ENCODE assay signal across 8 cellular contexts in the genomic region with DNA sequence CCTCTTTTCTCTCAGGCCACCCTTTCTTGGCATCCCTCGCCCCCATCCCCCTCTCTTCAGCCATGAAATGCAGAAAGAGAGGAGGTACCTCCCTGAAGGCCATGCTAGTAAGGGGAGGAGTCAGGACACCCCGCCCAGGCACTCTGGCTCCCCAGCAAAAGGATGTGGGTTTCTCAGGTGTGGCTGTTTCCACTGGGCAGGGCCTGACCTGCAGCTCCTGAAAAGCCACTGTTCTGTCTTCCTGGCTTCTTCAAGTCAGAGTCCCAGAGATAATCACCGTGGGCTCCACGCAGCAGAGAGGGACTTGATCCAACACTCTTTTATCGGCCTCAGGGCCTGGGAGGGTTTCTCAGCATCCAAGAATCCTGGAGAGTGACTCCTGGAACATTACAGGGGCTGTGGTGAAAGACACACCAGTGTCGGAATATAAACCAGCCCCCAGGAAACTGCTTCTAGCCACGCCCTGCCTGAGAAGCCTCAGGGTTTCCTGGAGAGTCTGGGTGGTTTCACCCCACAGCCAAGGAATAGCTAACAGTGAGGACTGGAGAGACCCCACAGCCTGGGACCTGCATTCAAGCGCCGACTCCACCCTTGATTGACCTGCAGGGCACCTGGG. TPM values are rescaled to one million over a fixed set of nuclear protein-coding genes. Genes with fewer than 3 reads are reported as not detected.
DNase-seq lines count a peak whose midpoint lies in the region; TF ChIP-seq lines count a peak whose summit lies in the region.

No MANE protein-coding gene starts in this region.

- H3K27ac Mint-ChIP-seq in activated CD4-positive, alpha-beta memory T cell treated with anti-CD3 and anti-CD28 coated beads, Interleukin-2, amount 10 ng/mL, durations not matched to agents 7 days and 5 days = peak overlapping the region; percentile 92

- H3K36me3 Mint-ChIP-seq in activated CD4-positive, alpha-beta memory T cell treated with anti-CD3 and anti-CD28 coated beads, Interleukin-2, amount 10 ng/mL, durations not matched to agents 7 days and 5 days (ENCODE audit: low read depth) = peaks cover 17% of the 10 kb centered on the region

- H3K4me3 Mint-ChIP-seq in activated CD4-positive, alpha-beta memory T cell treated with anti-CD3 and anti-CD28 coated beads, Interleukin-2, amount 10 ng/mL, durations not matched to agents 7 days and 5 days = peak overlapping the region; percentile 68

- DNase-seq in M059J (ENCODE audit: low read depth) (peak; percentile 88), epithelial cell of esophagus (ENCODE audit: low read depth) (peak; percentile 36), AML-193 (lab: John Stamatoyannopoulos, UW) (no peak), NAMALWA (ENCODE audit: low spot score) (no peak), GOT3 (lab: John Stamatoyannopoulos, UW) (no peak), GM19238 (ENCODE audit: insufficient read length, low spot score) (no peak)
- DNase-seq in activated CD4-positive, alpha-beta memory T cell treated with anti-CD3 and anti-CD28 coated beads, Interleukin-2, amount 10 ng/mL, durations not matched to agents 7 days and 5 days = peak; percentile 92
- DNase-seq in stimulated activated CD8-positive, alpha-beta memory T cell treated with anti-CD3 and anti-CD28 coated beads, Interleukin-15, amount 100 ng/mL, for 48 hours (ENCODE audit: low read depth in 2 of 2) = peak; percentile 6 to 9

- H3K27me3 Mint-ChIP-seq in activated CD4-positive, alpha-beta memory T cell treated with anti-CD3 and anti-CD28 coated beads, Interleukin-2, amount 10 ng/mL, durations not matched to agents 7 days and 5 days = no peaks in the 10 kb centered on the region

- H3K9me3 Mint-ChIP-seq in activated CD4-positive, alpha-beta memory T cell treated with anti-CD3 and anti-CD28 coated beads, Interleukin-2, amount 10 ng/mL, durations not matched to agents 7 days and 5 days = peaks cover 12% of the 10 kb centered on the region

- POLR2A ChIA-PET in activated CD4-positive, alpha-beta memory T cell treated with anti-CD3 and anti-CD28 coated beads, Interleukin-2, amount 10 ng/mL, durations not matched to agents 7 days and 5 days (lab: Charles Lee) = interaction anchor here (0.6 to 1.8 kb wide), 16 partner anchors 9 to 1937 kb away, joined by 3 to 11 read pairs (median 4); partner anchors contain the start of gene TSPAN18

- no peak overlapping the region for H3K4me3 ChIP-seq in epithelial cell of esophagus (ENCODE audit: low read length)

- TF ChIP-seq CTCF in epithelial cell of esophagus (IDR thresholded peaks at IDR 0.05; ENCODE audit: insufficient read depth, low read depth, low read length, missing control alignments) = no peak

- H3K4me1 Mint-ChIP-seq in activated CD4-positive, alpha-beta memory T cell treated with anti-CD3 and anti-CD28 coated beads, Interleukin-2, amount 10 ng/mL, durations not matched to agents 7 days and 5 days = peaks cover 56% of the 10 kb centered on the region

- CTCF ChIA-PET in activated CD4-positive, alpha-beta memory T cell treated with anti-CD3 and anti-CD28 coated beads, Interleukin-2, amount 10 ng/mL, durations not matched to agents 7 days and 5 days (lab: Charles Lee) = interaction anchor here (1.0 to 2.3 kb wide), 2 partner anchors 95 to 132 kb away, joined by 3 to 6 read pairs; no protein-coding TSS in a partner anchor

RNA-seq across cellular contexts. Expression of gene TSPAN18, which starts 45.7 kb away (rescaled TPM):
- 1.1 and 2.5 TPM in 2 replicates for total RNA-seq in M059J (2014; rRNA removed; shearing (Covaris generic))
- total RNA-seq in activated CD4-positive, alpha-beta memory T cell treated with anti-CD3 and anti-CD28 coated beads, Interleukin-2, amount 10 ng/mL, durations not matched to agents 7 days and 5 days = 10 to 100 TPM; 38.7 to 42.3 TPM

Comparison
In these comparisons a context has a peak if more than half of its experiments do, and no peak if none do; other contexts are left out.
1. DNase-seq: peak in M059J (single experiment), activated CD4-positive, alpha-beta memory T cell treated with anti-CD3 and anti-CD28 coated beads, Interleukin-2, amount 10 ng/mL, durations not matched to agents 7 days and 5 days (single experiment), epithelial cell of esophagus (single experiment) and stimulated activated CD8-positive, alpha-beta memory T cell treated with anti-CD3 and anti-CD28 coated beads, Interleukin-15, amount 100 ng/mL, for 48 hours (2 of 2); none in AML-193 (0 of 2), NAMALWA (single experiment), GOT3 (single experiment) and GM19238 (single experiment).
2. RNA of gene TSPAN18, which starts 45.7 kb away (total RNA-seq): 38.7 to 42.3 TPM in activated CD4-positive, alpha-beta memory T cell treated with anti-CD3 and anti-CD28 coated beads, Interleukin-2, amount 10 ng/mL, durations not matched to agents 7 days and 5 days; 1.1 to 2.5 TPM in M059J; every median in the first group is over 10 times any median in the second.